In the genomic region with DNA sequence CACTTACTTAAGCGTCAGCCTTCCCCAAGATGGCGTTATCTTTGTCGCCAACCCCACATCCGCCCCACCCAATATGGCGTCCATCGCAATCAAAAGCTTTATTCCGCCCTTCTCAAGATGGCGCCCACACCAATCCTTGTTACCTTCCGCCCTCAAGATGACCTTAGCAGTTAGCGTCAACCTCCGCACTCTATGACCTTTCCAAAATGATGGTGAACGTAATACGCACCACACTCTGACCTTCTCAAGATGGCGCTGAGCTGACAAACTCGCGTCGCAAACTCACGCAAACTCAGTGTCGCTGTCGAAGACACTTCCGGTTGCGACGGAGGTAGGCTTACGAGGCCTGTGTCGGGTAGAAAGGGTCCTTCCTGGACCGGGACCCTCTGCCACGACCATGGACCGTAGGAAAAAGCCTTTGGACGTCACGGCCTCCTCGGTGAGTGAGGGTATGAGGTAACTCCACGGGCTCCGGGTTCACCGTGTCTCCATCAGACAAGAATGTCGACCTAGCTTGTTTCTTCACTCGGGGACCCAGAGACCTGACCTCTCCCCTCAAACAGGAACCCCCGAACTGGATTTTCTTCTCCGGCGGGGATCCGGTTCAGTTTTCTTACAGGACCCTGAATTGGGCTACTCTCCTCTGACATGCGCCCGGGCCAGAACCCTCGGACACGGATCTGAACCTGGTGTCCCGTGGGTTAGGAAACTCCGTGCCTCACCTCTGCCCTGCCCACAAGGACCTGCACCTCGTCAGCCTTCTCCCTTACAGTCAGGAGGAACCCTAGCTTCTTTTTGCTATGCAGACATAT, we compare ENCODE assay signal across 8 cellular contexts. TPM values are rescaled to one million over a fixed set of nuclear protein-coding genes. Genes with fewer than 3 reads are reported as not detected.
DNase-seq lines count a peak whose midpoint lies in the region; ATAC-seq, FAIRE-seq and TF ChIP-seq lines count a peak whose summit lies in the region.

A gene (plus strand): TSS at position 323 of the 812 bp plus-strand sequence. CDS start 75 bp downstream, at position 398.

- H3K4me2 ChIP-seq in H1 (ENCODE audit: insufficient read depth in 1 of 2, low read depth in 2 of 2, low read length in 2 of 2): peak within 1 kb of the TSS; percentile 60 to 95
- H3K4me2 ChIP-seq in mesenchymal stem cell (ENCODE audit: low read length, poor library complexity, severe bottlenecking): peak within 1 kb of the TSS; percentile 78

- H2AFZ ChIP-seq in H1 (ENCODE audit: low read length) (peak within 1 kb of the TSS; percentile 96), mesenchymal stem cell (ENCODE audit: low read depth, low read length) (peak within 1 kb of the TSS; percentile 80)

- FAIRE-seq in HTR-8/SVneo (lab: Jason Lieb, UNC): peak; percentile 89
- peak; percentile 95 for FAIRE-seq in H1 (lab: Jason Lieb, UNC)

- no peak within 1 kb of the TSS for H2BK20ac ChIP-seq in H1 (ENCODE audit: low read length)

- no peaks in the 10 kb centered on the region for H3K23me2 ChIP-seq in H1 (ENCODE audit: low read depth, low read length)

- no peaks in the 10 kb centered on the region; a peak in 1 of 7 replicates for H3K27me3 ChIP-seq in H1 (replicated peaks in 1 of 4; ENCODE audit: control insufficient read depth in 3 of 4, extremely low read depth in 1 of 4, insufficient read depth in 3 of 4, low read length in 3 of 4)
- H3K27me3 ChIP-seq in mesenchymal stem cell (ENCODE audit: control insufficient read depth in 1 of 2, insufficient read depth in 1 of 2, low read length in 2 of 2): peaks cover 0 to 4% of the 10 kb centered on the region in 2 experiments

- peak within 1 kb of the TSS; percentile 93 for H2BK5ac ChIP-seq in H1 (ENCODE audit: low read depth, low read length)
- no peak within 1 kb of the TSS for H2BK5ac ChIP-seq in mesenchymal stem cell (ENCODE audit: low read depth, low read length, poor library complexity, severe bottlenecking)

- H2AK5ac ChIP-seq in H1 (ENCODE audit: low read depth, low read length): no peak within 1 kb of the TSS
- H2AK5ac ChIP-seq in mesenchymal stem cell (ENCODE audit: low read length, severe bottlenecking): peak within 1 kb of the TSS; percentile 47

- H3K4me1 ChIP-seq in H1 (replicated peaks in 1 of 4; ENCODE audit: control insufficient read depth in 3 of 4, insufficient read depth in 4 of 4, low read length in 3 of 4) (no peaks in the 10 kb centered on the region; a peak in 1 of 7 replicates), mesenchymal stem cell (ENCODE audit: control insufficient read depth, insufficient read depth, low read depth, low read length) (peaks cover 4% of the 10 kb centered on the region)

- CTCF ChIA-PET in H1 (lab: Charles Lee; ENCODE audit: partially characterized antibody): interaction anchor here (0.6 to 1.6 kb wide), 12 partner anchors 11 to 400 kb away, joined by 3 to 6 read pairs (median 3); no protein-coding TSS in a partner anchor

- WGBS in H1 (ENCODE audit: extremely low coverage in 1 of 2, insufficient coverage in 1 of 2, insufficient read length in 1 of 2, insufficient replicate concordance in 2 of 2, low coverage in 1 of 2, low lambda C conversion rate in 2 of 2, missing lambda C conversion rate in 1 of 2), 2 experiments: 1% methylated on average over 47 of the region's 47 CpGs; no CpG with 5 or more reads in 1 of the 2 experiments
- under 1% methylated on average over 45 of the region's 47 CpGs for WGBS in mesenchymal stem cell

- H3K27ac ChIP-seq in H1 (ENCODE audit: low read depth, low read length) (peak within 1 kb of the TSS; percentile 89), mesenchymal stem cell (ENCODE audit: low read length, poor library complexity, severe bottlenecking) (peak within 1 kb of the TSS; percentile 39)

- H2BK15ac ChIP-seq in H1 (ENCODE audit: low read length) (no peak within 1 kb of the TSS), mesenchymal stem cell (ENCODE audit: low read depth, poor library complexity, severe bottlenecking) (no peak within 1 kb of the TSS)

- H2BK12ac ChIP-seq in H1 (ENCODE audit: low read depth, low read length): no peak within 1 kb of the TSS; the same call in 1 of the 2 replicates
- no peak within 1 kb of the TSS for H2BK12ac ChIP-seq in mesenchymal stem cell (ENCODE audit: low read length in 2 of 2)

- H3K4me3 ChIP-seq in H1 (ENCODE audit: extremely low read depth in 1 of 4, insufficient read depth in 2 of 4, low read depth in 3 of 4, low read length in 4 of 4) (peak within 1 kb of the TSS; percentile 88 to 99 (median 93)), mesenchymal stem cell (ENCODE audit: insufficient read depth in 1 of 2, low read depth in 1 of 2, low read length in 2 of 2) (peak within 1 kb of the TSS; percentile 78 to 95)

- POLR2A ChIA-PET in H1 (lab: Charles Lee; ENCODE audit: partially characterized antibody): interaction anchor here (0.7 to 2.1 kb wide), 14 partner anchors 10 to 473 kb away, joined by 3 to 14 read pairs (median 4); a partner anchor contains a TSS

- no peak within 1 kb of the TSS for H3K14ac ChIP-seq in H1 (ENCODE audit: insufficient read length)
- H3K14ac ChIP-seq in mesenchymal stem cell (ENCODE audit: low read length in 2 of 2): peak within 1 kb of the TSS in 1 of 2 experiments; percentile 87

- H3K79me2 ChIP-seq in H1 (ENCODE audit: control insufficient read depth in 1 of 2, insufficient read depth in 2 of 2, low read length in 2 of 2): peaks cover 3 to 18% of the 10 kb centered on the region in 2 experiments; a peak in 2 of 4 replicates

- TF ChIP-seq RAD21 in H1 (IDR thresholded peaks at IDR 0.05 in 1 of 2, conservative IDR thresholded peaks at IDR 0.05 in 1 of 2; ENCODE audit: low read depth in 2 of 2, low read length in 2 of 2): no peak

- H3K9ac ChIP-seq in H1 (replicated peaks in 1 of 4; ENCODE audit: extremely low read depth in 1 of 4, low read depth in 3 of 4, low read length in 3 of 4) (peak within 1 kb of the TSS; percentile 84 to 98 (median 90)), mesenchymal stem cell (ENCODE audit: low read length) (peak within 1 kb of the TSS; percentile 98)

- H4K20me1 ChIP-seq in H1 (replicated peaks in 1 of 2; ENCODE audit: control insufficient read depth in 1 of 2, insufficient read depth in 2 of 2, low read length in 2 of 2): no peaks in the 10 kb centered on the region

- H3K36me3 ChIP-seq in H1 (ENCODE audit: control insufficient read depth in 2 of 4, insufficient read depth in 4 of 4, low read length in 3 of 4): peaks cover 3 to 21% (median 10%) of the 10 kb centered on the region in 4 experiments; a peak in 6 of 8 replicates
- peaks cover 4 to 24% of the 10 kb centered on the region in 2 experiments for H3K36me3 ChIP-seq in mesenchymal stem cell (ENCODE audit: control insufficient read depth in 1 of 2, insufficient read depth in 2 of 2, low read depth in 1 of 2, low read length in 2 of 2)

- no peak within 1 kb of the TSS for H2BK120ac ChIP-seq in H1 (replicated peaks; ENCODE audit: low read depth, low read length)
- H2BK120ac ChIP-seq in mesenchymal stem cell (ENCODE audit: low read depth, low read length): no peak within 1 kb of the TSS

- peak; percentile 95 for DNase-seq in COLO829 (ENCODE audit: low spot score)
- peak; percentile 91 for DNase-seq in HTR-8/SVneo (ENCODE audit: insufficient read length, low spot score)
- DNase-seq in NOMO-1 treated with dmso at 0.1 percent for 144 hours (lab: John Stamatoyannopoulos, UW; ENCODE audit: unreplicated experiment): peak; percentile 99
- peak; percentile 60 to 75 (median 72) for DNase-seq in activated CD8-positive, alpha-beta memory T cell treated with anti-CD3 and anti-CD28 coated beads for 48 hours (ENCODE audit: low read depth in 2 of 3, low spot score in 2 of 3)
- DNase-seq in H1 (ENCODE audit: low read depth in 1 of 2, low spot score in 2 of 2): peak; percentile 84 to 96
- peak; percentile 98 for DNase-seq in mesenchymal stem cell
- DNase-seq in stimulated activated CD8-positive, alpha-beta memory T cell treated with anti-CD3 and anti-CD28 coated beads, Interleukin-12 subunit alpha, Interleukin-12 subunit beta, amount 100 ng/mL, for 4 hours (ENCODE audit: low read depth): peak; percentile 85

- H3K79me1 ChIP-seq in H1 (ENCODE audit: low read depth, low read length) (no peaks in the 10 kb centered on the region), mesenchymal stem cell (replicated peaks; ENCODE audit: low read length, poor library complexity, severe bottlenecking) (peaks cover 10% of the 10 kb centered on the region)

- H3K23ac ChIP-seq in H1 (ENCODE audit: insufficient read length) (no peak within 1 kb of the TSS), mesenchymal stem cell (ENCODE audit: low read length in 2 of 2) (peak within 1 kb of the TSS in 1 of 2 experiments; percentile 70)

- peak within 1 kb of the TSS; percentile 77 for H4K5ac ChIP-seq in H1 (ENCODE audit: insufficient read length, low read depth, low read length)

- peak; percentile 96 for ATAC-seq in GM21367 (IDR thresholded peaks at IDR 0.05; ENCODE audit: unreplicated experiment)

- H4K8ac ChIP-seq in H1 (ENCODE audit: extremely low read depth, insufficient read depth, low read length) (peak within 1 kb of the TSS; percentile 90; the same call in 1 of the 2 replicates), mesenchymal stem cell (ENCODE audit: low read length) (peak within 1 kb of the TSS; percentile 92)

- H4K91ac ChIP-seq in H1 (replicated peaks; ENCODE audit: insufficient read length, low read length) (peak within 1 kb of the TSS; percentile 84), mesenchymal stem cell (ENCODE audit: low read length) (peak within 1 kb of the TSS; percentile 80)

- no peaks in the 10 kb centered on the region for H3K9me3 ChIP-seq in H1 (ENCODE audit: insufficient read depth in 2 of 2, low read depth in 1 of 2, low read length in 1 of 2)
- H3K9me3 ChIP-seq in mesenchymal stem cell (ENCODE audit: control insufficient read depth, low read length): no peaks in the 10 kb centered on the region

- H3K56ac ChIP-seq in H1 (replicated peaks; ENCODE audit: insufficient read length, low read depth, low read length): no peak within 1 kb of the TSS

- peak; percentile 58 to 94 for TF ChIP-seq POLR2A in H1 (IDR thresholded peaks at IDR 0.05; ENCODE audit: control extremely low read depth in 1 of 2, low read depth in 2 of 2, low read length in 2 of 2)

- TF ChIP-seq EP300 in H1 (IDR thresholded peaks at IDR 0.05; ENCODE audit: borderline replicate concordance in 1 of 2, low read depth in 2 of 2, low read length in 2 of 2): no peak

- TF ChIP-seq CTCF in H1 (IDR thresholded peaks at IDR 0.05; ENCODE audit: control extremely low read depth in 1 of 3, insufficient read depth in 1 of 3, low read depth in 1 of 3, low read length in 3 of 3): no peak

- peak within 1 kb of the TSS; percentile 91 for H3K18ac ChIP-seq in H1 (ENCODE audit: extremely low read depth, low read length)
- peak within 1 kb of the TSS; percentile 44 to 50 for H3K18ac ChIP-seq in mesenchymal stem cell (ENCODE audit: low read depth in 1 of 2, low read length in 2 of 2)

- no peak within 1 kb of the TSS for H3K4ac ChIP-seq in H1 (replicated peaks; ENCODE audit: insufficient read length, low read depth, low read length)
- H3K4ac ChIP-seq in mesenchymal stem cell (ENCODE audit: low read depth in 1 of 2, low read length in 2 of 2): peak within 1 kb of the TSS; percentile 29 to 90

RNA-seq across cellular contexts. Expression of the gene that starts here (rescaled TPM):
- 11.9 and 14.1 TPM in 2 replicates for total RNA-seq in H1 (2021; fragmentation: NEBNext Ultra II Directional; extraction: Animal tissue kit (Norgen Biotek cat#: 25700))
- polyA plus RNA-seq in H1 (2011; rRNA removed): 3.5 and 5.5 TPM in 2 replicates
- polyA plus RNA-seq in H1 (2011; cell fraction: cytosol; rRNA removed): 5.2 TPM
- 8.5 TPM for polyA plus RNA-seq in H1 (2011; cell fraction: nucleus; rRNA removed)
- polyA plus RNA-seq in H1 (2012, experiment 1 of 2): 8.1 to 10.3 TPM (median 8.9 TPM) in 4 replicates
- polyA plus RNA-seq in H1 (2012, experiment 2 of 2): 1.4 TPM
- 12.0 TPM for polyA plus RNA-seq in H1 (2013, experiment 1 of 2)
- polyA plus RNA-seq in H1 (2013, experiment 2 of 2): 10.3 TPM
- polyA minus RNA-seq in H1 (2011; rRNA and poly(A)+ RNA removed): 3.7 and 4.2 TPM in 2 replicates
- 2.9 TPM for polyA minus RNA-seq in H1 (2011; cell fraction: cytosol; rRNA and poly(A)+ RNA removed)
- 6.6 TPM for polyA minus RNA-seq in H1 (2011; cell fraction: nucleus; rRNA and poly(A)+ RNA removed)
- polyA plus RNA-seq in mesenchymal stem cell (2013, experiment 1 of 2): 15.8 TPM
- 15.6 TPM for polyA plus RNA-seq in mesenchymal stem cell (2013, experiment 2 of 2)

Comparison
In these comparisons a context has a peak if more than half of its experiments do, and no peak if none do; other contexts are left out.
1. Peak in every context shown above with its lines: DNase-seq, ATAC-seq, H3K4me3 ChIP-seq and H3K27ac ChIP-seq.